In the genomic region with DNA sequence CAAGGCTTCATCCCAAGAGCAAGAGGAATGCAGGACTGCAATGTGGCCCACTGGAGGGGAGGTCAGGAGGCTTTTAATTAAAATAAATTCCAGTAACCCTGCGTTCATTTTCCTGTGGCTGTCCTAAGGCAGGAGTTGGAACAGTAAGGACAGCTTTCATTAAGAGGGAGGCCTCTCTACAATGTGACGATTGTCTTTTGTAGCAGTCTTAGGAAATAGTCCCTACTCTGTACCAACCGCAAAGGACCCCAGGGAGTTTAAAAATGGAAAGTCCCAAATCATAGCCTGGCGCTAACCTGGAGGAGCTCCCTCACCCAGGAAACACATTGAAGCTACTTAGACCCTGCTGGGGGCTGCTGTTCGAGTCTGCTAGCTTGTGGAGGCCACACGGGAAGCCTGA, we compare ENCODE assay signal across 14 cellular contexts.
DNase-seq lines count a peak whose midpoint lies in the region; ATAC-seq and TF ChIP-seq lines count a peak whose summit lies in the region.
"Had no signal": no experiment of that assay in that cellular context is flagged by ENCODE, and none has a peak within 500 bp of the region (broad histone marks: within the 10 kb centered on the region; RNA-seq: fewer than 3 reads in every experiment).

No MANE protein-coding gene starts in this region.

- H3K36me3 ChIP-seq in cardiac muscle cell (no peaks in the 10 kb centered on the region), muscle layer of duodenum (ENCODE audit: control insufficient read depth in 1 of 2, insufficient read depth in 2 of 2, low read length in 2 of 2) (peaks cover 0 to 4% of the 10 kb centered on the region in 2 donors), vagina (peaks cover 0 to 16% of the 10 kb centered on the region in 2 donors), WERI-Rb-1 (no peaks in the 10 kb centered on the region)

- H3K27me3 ChIP-seq in cardiac muscle cell (no peaks in the 10 kb centered on the region), muscle layer of duodenum (ENCODE audit: low read depth, low read length) (no peaks in the 10 kb centered on the region), vagina (no peaks in the 10 kb centered on the region), WERI-Rb-1 (ENCODE audit: insufficient read depth, low read depth, severe bottlenecking) (no peaks in the 10 kb centered on the region)

- H3K4me1 Mint-ChIP-seq in activated CD4-positive, alpha-beta T cell treated with anti-CD3 and anti-CD28 coated beads for 36 hours, result peaks cover 18% of the 10 kb centered on the region

- TF ChIP-seq CTCF in cardiac muscle cell (IDR thresholded peaks at IDR 0.05; ENCODE audit: low read depth, low read length) (no peak), vagina (IDR thresholded peaks at IDR 0.05) (no peak), WERI-Rb-1 (IDR thresholded peaks at IDR 0.05; ENCODE audit: low read depth, low read length) (no peak)

- POLR2A ChIA-PET in activated CD4-positive, alpha-beta T cell treated with anti-CD3 and anti-CD28 coated beads for 36 hours (lab: Charles Lee), result no interaction called here

- H3K9me3 Mint-ChIP-seq in activated CD4-positive, alpha-beta T cell treated with anti-CD3 and anti-CD28 coated beads for 36 hours (ENCODE audit: low read depth), result no peaks in the 10 kb centered on the region
- H3K9me3 Mint-ChIP-seq: activated CD8-positive, alpha-beta T cell treated with anti-CD3 and anti-CD28 coated beads for 36 hours; T-helper 2 cell treated with Interferon-gamma antibody and Interleukin-4, amounts not matched to agents 5 μg/mL and 100 μg/mL, for 36 hours had no signal

- H3K27me3 Mint-ChIP-seq in activated CD4-positive, alpha-beta T cell treated with anti-CD3 and anti-CD28 coated beads for 36 hours, result no peaks in the 10 kb centered on the region
- H3K27me3 Mint-ChIP-seq: activated CD8-positive, alpha-beta T cell treated with anti-CD3 and anti-CD28 coated beads for 36 hours had no signal

- no peaks in the 10 kb centered on the region for H3K36me3 Mint-ChIP-seq in activated CD4-positive, alpha-beta T cell treated with anti-CD3 and anti-CD28 coated beads for 36 hours (ENCODE audit: low read depth)

- DNase-seq in cardiac muscle cell (ENCODE audit: low read depth in 1 of 2, low spot score in 1 of 2) (no peak), Right ventricle myocardium superior (no peak), vagina (ENCODE audit: extremely low spot score in 2 of 2) (peak in 1 of 2 donors; percentile 19), WERI-Rb-1 (no peak), NCI-H748 treated with DMSO at 0.1 percent for 48 hours (lab: John Stamatoyannopoulos, UW) (no peak)
- no peak for DNase-seq in activated CD4-positive, alpha-beta T cell treated with anti-CD3 and anti-CD28 coated beads for 36 hours
- DNase-seq: 8988T; activated CD8-positive, alpha-beta T cell treated with anti-CD3 and anti-CD28 coated beads for 36 hours; activated naive CD4-positive, alpha-beta T cell; MM.1S; substantia nigra had no signal

- no peak overlapping the region for H3K4me3 Mint-ChIP-seq in activated CD4-positive, alpha-beta T cell treated with anti-CD3 and anti-CD28 coated beads for 36 hours
- H3K4me3 Mint-ChIP-seq: activated CD8-positive, alpha-beta T cell treated with anti-CD3 and anti-CD28 coated beads for 36 hours; T-helper 2 cell treated with Interferon-gamma antibody and Interleukin-4, amounts not matched to agents 5 μg/mL and 100 μg/mL, for 36 hours had no signal

- H3K4me3 ChIP-seq in cardiac muscle cell (no peak overlapping the region), muscle layer of duodenum (ENCODE audit: low read depth in 1 of 2, low read length in 2 of 2) (no peak overlapping the region), vagina (no peak overlapping the region), WERI-Rb-1 (ENCODE audit: low read depth, low read length) (no peak overlapping the region)

- no peak overlapping the region for H3K27ac Mint-ChIP-seq in activated CD4-positive, alpha-beta T cell treated with anti-CD3 and anti-CD28 coated beads for 36 hours
- H3K27ac Mint-ChIP-seq: activated CD8-positive, alpha-beta T cell treated with anti-CD3 and anti-CD28 coated beads for 36 hours; T-helper 2 cell treated with Interferon-gamma antibody and Interleukin-4, amounts not matched to agents 5 μg/mL and 100 μg/mL, for 36 hours had no signal

- ATAC-seq in Right ventricle myocardium superior (ENCODE audit: poor library complexity), result no peak
- peak; percentile 40 for ATAC-seq in HG03103 (IDR thresholded peaks at IDR 0.05; ENCODE audit: low read depth, unreplicated experiment)
- no peak for ATAC-seq in activated CD4-positive, alpha-beta T cell treated with anti-CD3 and anti-CD28 coated beads for 36 hours
- ATAC-seq: activated CD8-positive, alpha-beta T cell treated with anti-CD3 and anti-CD28 coated beads for 36 hours had no signal

- CTCF ChIA-PET in activated CD4-positive, alpha-beta T cell treated with anti-CD3 and anti-CD28 coated beads for 36 hours (lab: Charles Lee), result no interaction called here

- H3K9me3 ChIP-seq in cardiac muscle cell (ENCODE audit: low read depth) (no peaks in the 10 kb centered on the region), muscle layer of duodenum (ENCODE audit: control insufficient read depth in 1 of 2, low read length in 2 of 2) (no peaks in the 10 kb centered on the region), vagina (no peaks in the 10 kb centered on the region), WERI-Rb-1 (ENCODE audit: severe bottlenecking) (no peaks in the 10 kb centered on the region)

- H3K4me1 ChIP-seq in cardiac muscle cell (ENCODE audit: low read depth) (peaks cover 15% of the 10 kb centered on the region), muscle layer of duodenum (ENCODE audit: control insufficient read depth in 1 of 2, insufficient read depth in 2 of 2, low read length in 2 of 2) (peaks cover 0 to 26% of the 10 kb centered on the region in 2 donors), vagina (peaks cover 13% of the 10 kb centered on the region)

- no peak for TF ChIP-seq POLR2A in vagina (IDR thresholded peaks at IDR 0.05)

- H3K27ac ChIP-seq in cardiac muscle cell (peak overlapping the region; percentile 45), muscle layer of duodenum (ENCODE audit: low read length) (peak overlapping the region; percentile 90), vagina (peak overlapping the region; percentile 81), WERI-Rb-1 (no peak overlapping the region)

- intact Hi-C loops in Right ventricle myocardium superior (cut with DNase I) (no loop called here), vagina (cut with DNase I) (no loop called here)
- intact Hi-C loops in activated CD4-positive, alpha-beta T cell treated with anti-CD3 and anti-CD28 coated beads for 36 hours (cut with DNase I, micrococcal nuclease), result no loop called here
